ENCODE assay signal across 8 cellular contexts in genomic region chr10:97731346-97732051, GRCh38. TPM values are rescaled to one million over a fixed set of nuclear protein-coding genes. Genes with fewer than 3 reads are reported as not detected.
DNase-seq lines count a peak whose midpoint lies in the region; ATAC-seq and TF ChIP-seq lines count a peak whose summit lies in the region.

No MANE protein-coding gene starts in this region.

- H3K9me3 ChIP-seq in stomach = no peaks in the 10 kb centered on the region

- intact Hi-C loops in stomach (cut with DNase I; ENCODE audit: low total_unique reads) = loop anchor here (5.0 kb wide), 1 partner anchor 54 kb away; no protein-coding TSS in a partner anchor

- WGBS in stomach, 5 donors = 64 to 69% (median 68%) methylated on average over 9 of the region's 9 CpGs

- no peak overlapping the region for H3K27ac Mint-ChIP-seq in GM23338
- H3K27ac Mint-ChIP-seq in effector memory CD8-positive, alpha-beta T cell = no peak overlapping the region

- H3K9me3 Mint-ChIP-seq in GM23338 = peaks cover 11% of the 10 kb centered on the region
- H3K9me3 Mint-ChIP-seq in effector memory CD8-positive, alpha-beta T cell = no peaks in the 10 kb centered on the region

- 0 out of 2 replicates have a peak, but pooled peaks cover 2% of the 10 kb centered on the region for H3F3A ChIP-seq in GM23338 (replicated peaks; ENCODE audit: low read depth)

- H3K27ac ChIP-seq in GM23338 (ENCODE audit: low read depth) (no peak overlapping the region), stomach (no peak overlapping the region)

- H3K9me2 ChIP-seq in GM23338 (ENCODE audit: insufficient read depth) = peaks cover 9% of the 10 kb centered on the region; the same call in 1 of the 2 replicates

- ATAC-seq in GM23338 = peak; percentile 84
- peak; percentile 74 for ATAC-seq in effector memory CD8-positive, alpha-beta T cell (replicated peaks)

- H3K4me3 Mint-ChIP-seq in GM23338 = no peak overlapping the region
- H3K4me3 Mint-ChIP-seq in effector memory CD8-positive, alpha-beta T cell = no peak overlapping the region

- no peaks in the 10 kb centered on the region for H4K20me1 ChIP-seq in GM23338 (replicated peaks; ENCODE audit: insufficient read depth)

- peak; percentile 49 for DNase-seq in AG09319 (ENCODE audit: extremely low read depth, low read depth)
- DNase-seq in GM23338 (ENCODE audit: low spot score) = peak; percentile 92
- DNase-seq in NCI-H345 treated with DMSO at 0.1 percent for 48 hours (lab: John Stamatoyannopoulos, UW; ENCODE audit: unreplicated experiment) = peak; percentile 21
- peak; percentile 28 to 34 for DNase-seq in activated CD4-positive, alpha-beta T cell treated with anti-CD3 and anti-CD28 coated beads for 24 hours (ENCODE audit: low read depth in 2 of 2)
- peak; percentile 50 to 57 (median 51) for DNase-seq in effector memory CD8-positive, alpha-beta T cell
- peak; percentile 78 for DNase-seq in midbrain (lab: John Stamatoyannopoulos, UW)
- DNase-seq in stomach = peak; percentile 74
- DNase-seq in NK-92 treated with Interleukin-12 subunit alpha and Interleukin-12 subunit beta, amount 100 ng/mL, for 24 hours (lab: John Stamatoyannopoulos, UW) = no peak

- H3K4me1 Mint-ChIP-seq in GM23338 = peaks cover under 1% of the 10 kb centered on the region; the same call in 2 of the 3 replicates
- peaks cover 4 to 6% of the 10 kb centered on the region in 2 donors for H3K4me1 Mint-ChIP-seq in effector memory CD8-positive, alpha-beta T cell (ENCODE audit: low read depth in 2 of 2)

- no peak overlapping the region for H2AFZ ChIP-seq in GM23338

- no peaks in the 10 kb centered on the region for H3K36me3 ChIP-seq in GM23338 (ENCODE audit: insufficient read depth)
- no peaks in the 10 kb centered on the region for H3K36me3 ChIP-seq in stomach

- H3K4me2 ChIP-seq in GM23338 = no peak overlapping the region

- peaks cover 26% of the 10 kb centered on the region for H3K27me3 ChIP-seq in GM23338 (ENCODE audit: insufficient read depth)
- H3K27me3 ChIP-seq in stomach = no peaks in the 10 kb centered on the region

- TF ChIP-seq POLR2A in stomach (IDR thresholded peaks at IDR 0.05) = no peak

- TF ChIP-seq EP300 in stomach (IDR thresholded peaks at IDR 0.05) = no peak

- H3K4me1 ChIP-seq in GM23338 (ENCODE audit: insufficient read depth) = no peaks in the 10 kb centered on the region
- H3K4me1 ChIP-seq in stomach = peaks cover 0 to 15% (median 5%) of the 10 kb centered on the region in 4 donors

- peaks cover 17% of the 10 kb centered on the region for H3K27me3 Mint-ChIP-seq in GM23338 (ENCODE audit: insufficient read depth, low read depth, poor library complexity)
- peaks cover 6 to 36% of the 10 kb centered on the region in 2 donors for H3K27me3 Mint-ChIP-seq in effector memory CD8-positive, alpha-beta T cell

- no peak overlapping the region for H3K4me3 ChIP-seq in GM23338
- H3K4me3 ChIP-seq in stomach = no peak overlapping the region

- peak; percentile 86 for TF ChIP-seq CTCF in AG09319 (IDR thresholded peaks at IDR 0.05; ENCODE audit: low read depth, low read length)
- peak; percentile 89 to 98 for TF ChIP-seq CTCF in GM23338 (conservative IDR thresholded peaks at IDR 0.05; ENCODE audit: low read depth in 2 of 2)
- peak in 5 of 7 experiments; percentile 70 to 93 (median 79) for TF ChIP-seq CTCF in stomach (IDR thresholded peaks at IDR 0.05)

- H3K36me3 Mint-ChIP-seq in GM23338 (ENCODE audit: low read depth) = peaks cover 11% of the 10 kb centered on the region
- H3K36me3 Mint-ChIP-seq in effector memory CD8-positive, alpha-beta T cell (ENCODE audit: insufficient read depth) = peaks cover under 1% of the 10 kb centered on the region

- H3K79me2 ChIP-seq in GM23338 (replicated peaks; ENCODE audit: insufficient read depth) = no peaks in the 10 kb centered on the region

TF ChIP-seq in GM23338, 12 proteins besides CTCF, POLR2A, EP300 and RAD21:
- TF ChIP-seq CREB1 (CRISPR knock-in tag; IDR thresholded peaks at IDR 0.05; ENCODE audit: low read depth) = no peak
- no peak for TF ChIP-seq ETS1 (IDR thresholded peaks at IDR 0.05)
- no peak for TF ChIP-seq EZH2 (IDR thresholded peaks at IDR 0.05; ENCODE audit: low read depth, unreplicated experiment)
- no peak for TF ChIP-seq ZNF114 (CRISPR knock-in tag; IDR thresholded peaks at IDR 0.05)

RNA-seq across cellular contexts. Expression of gene ZFYVE27, which starts 5.4 kb away (rescaled TPM):
- 20.7 and 25.8 TPM in 2 replicates for total RNA-seq in GM23338 (2014; rRNA removed; shearing (Covaris generic))
- polyA plus RNA-seq in GM23338 (2016; fragmentation: Nextera tagmentation; extraction: Ambion mirVana) (13.3 and 15.0 TPM in 2 replicates), stomach (10 to 100 TPM in 1 of 3 donors, 1 to 10 TPM in 2; 4.3 to 16.3 (median 7.6) TPM)
- total RNA-seq in stomach = 10 to 100 TPM in 4 of 5 donors, 1 to 10 TPM in 1; 6.7 to 77.1 (median 25.2) TPM

RNA-seq across cellular contexts. Expression of gene MARVELD1, which starts 18.0 kb away (rescaled TPM):
- total RNA-seq in GM23338 (2014; rRNA removed; shearing (Covaris generic)) = 19.3 and 23.7 TPM in 2 replicates
- polyA plus RNA-seq in GM23338 (2016; fragmentation: Nextera tagmentation; extraction: Ambion mirVana) (7.3 and 8.7 TPM in 2 replicates), stomach (10 to 100 TPM in 1 of 3 donors, 1 to 10 TPM in 2; 5.7 to 13.6 (median 8.4) TPM)
- 10 to 100 TPM in 3 of 5 donors, 1 to 10 TPM in 2; 8.8 to 21.0 (median 12.7) TPM for total RNA-seq in stomach

RNA-seq across cellular contexts. Expression of gene SFRP5, which starts 40.3 kb away (rescaled TPM):
- 3.5 and 5.1 TPM in 2 replicates for total RNA-seq in GM23338 (2014; rRNA removed; shearing (Covaris generic))
- polyA plus RNA-seq in GM23338 (2016; fragmentation: Nextera tagmentation; extraction: Ambion mirVana) = 2.4 and 3.4 TPM in 2 replicates
- 1 to 10 TPM in 3 of 5 donors, under 1 TPM in 1, not detected in 1; 0.45 to 4.6 (median 2.1) TPM for total RNA-seq in stomach
- 1 to 10 TPM in 2 of 3 donors, under 1 TPM in 1; 0.75 to 8.4 (median 2.1) TPM for polyA plus RNA-seq in stomach

RNA-seq across cellular contexts. Expression of gene AVPI1, which starts 44.5 kb away (rescaled TPM):
- total RNA-seq in GM23338 (2014; rRNA removed; shearing (Covaris generic)) = 7.4 and 8.2 TPM in 2 replicates
- 7.6 and 8.9 TPM in 2 replicates for polyA plus RNA-seq in GM23338 (2016; fragmentation: Nextera tagmentation; extraction: Ambion mirVana)
- 10 to 100 TPM in 4 of 5 donors, 1 to 10 TPM in 1; 2.3 to 24.6 (median 12.1) TPM for total RNA-seq in stomach
- polyA plus RNA-seq in stomach = 10 to 100 TPM; 16.7 to 38.2 (median 23.5) TPM
